Comparison of ENCODE assay signal across 17 cellular contexts in genomic region chr18:22335644-22336275, GRCh38.
DNase-seq lines count a peak whose midpoint lies in the region; FAIRE-seq and TF ChIP-seq lines count a peak whose summit lies in the region.
"Had no signal": no experiment of that assay in that cellular context is flagged by ENCODE, and none has a peak within 500 bp of the region (broad histone marks: within the 10 kb centered on the region; RNA-seq: fewer than 3 reads in every experiment).

No MANE protein-coding gene starts in this region.

- FAIRE-seq in keratinocyte (lab: Jason Lieb, UNC): peak; percentile 39
- no peak for FAIRE-seq in frontal cortex (lab: Jason Lieb, UNC)
- FAIRE-seq: GM18507 had no signal

- H3K9ac ChIP-seq in keratinocyte (ENCODE audit: control insufficient read depth, extremely low read depth, insufficient read depth, low read length) (no peak overlapping the region), rectal smooth muscle tissue (ENCODE audit: low read length) (no peak overlapping the region)
- H3K9ac ChIP-seq: BLaER1 treated with 17β-estradiol and CSF1 and Interleukin-3, amounts not matched to agents 10 nM and 100 nM had no signal

- H3K9me3 Mint-ChIP-seq in CD4-positive, alpha-beta memory T cell: no peaks in the 10 kb centered on the region

- H3K36me3 ChIP-seq in keratinocyte (ENCODE audit: control insufficient read depth in 2 of 2, extremely low read depth in 1 of 2, insufficient read depth in 2 of 2, low read length in 2 of 2) (no peaks in the 10 kb centered on the region), rectal smooth muscle tissue (ENCODE audit: control insufficient read depth, insufficient read depth, low read length) (no peaks in the 10 kb centered on the region)
- no peaks in the 10 kb centered on the region for H3K36me3 ChIP-seq in CD4-positive, alpha-beta memory T cell (ENCODE audit: insufficient read depth, low read length)
- H3K36me3 ChIP-seq: BLaER1 treated with 17β-estradiol and CSF1 and Interleukin-3, amounts not matched to agents 10 nM and 100 nM; gastroesophageal sphincter had no signal

- H3K9me1 ChIP-seq in keratinocyte (ENCODE audit: control insufficient read depth, extremely low read depth, insufficient read depth, low read length): no peaks in the 10 kb centered on the region

- no peaks in the 10 kb centered on the region for H3K36me3 Mint-ChIP-seq in CD4-positive, alpha-beta memory T cell

- CTCF ChIA-PET in CD4-positive, alpha-beta memory T cell (lab: Charles Lee; ENCODE audit: partially characterized antibody): no interaction called here

- H3K4me2 ChIP-seq in keratinocyte (ENCODE audit: control insufficient read depth, extremely low read depth, insufficient read depth, low read depth, low read length): no peak overlapping the region

- peaks cover 9 to 41% (median 19%) of the 10 kb centered on the region in 4 donors for H3K4me1 Mint-ChIP-seq in CD4-positive, alpha-beta memory T cell

- H4K20me1 ChIP-seq in keratinocyte (ENCODE audit: control insufficient read depth, extremely low read depth, insufficient read depth, low read length): no peaks in the 10 kb centered on the region
- H4K20me1 ChIP-seq: BLaER1 treated with 17β-estradiol and CSF1 and Interleukin-3, amounts not matched to agents 10 nM and 100 nM had no signal

- H3K27me3 Mint-ChIP-seq in CD4-positive, alpha-beta memory T cell: no peaks in the 10 kb centered on the region

- POLR2A ChIA-PET in CD4-positive, alpha-beta memory T cell (lab: Charles Lee; ENCODE audit: partially characterized antibody): no interaction called here

- H3K27ac Mint-ChIP-seq in CD4-positive, alpha-beta memory T cell: no peak overlapping the region

- H3K4me3 ChIP-seq in coronary artery (peak overlapping the region; percentile 53), keratinocyte (ENCODE audit: control insufficient read depth in 2 of 3, extremely low read depth in 1 of 3, insufficient read depth in 2 of 3, low read depth in 1 of 3, low read length in 3 of 3) (no peak overlapping the region), rectal smooth muscle tissue (ENCODE audit: low read length) (peak overlapping the region; percentile 22)
- no peak overlapping the region for H3K4me3 ChIP-seq in CD4-positive, alpha-beta memory T cell (ENCODE audit: low read length in 2 of 2)
- H3K4me3 ChIP-seq: BLaER1 treated with 17β-estradiol and CSF1 and Interleukin-3, amounts not matched to agents 10 nM and 100 nM; gastroesophageal sphincter had no signal

- peak overlapping the region; percentile 62 for H2AFZ ChIP-seq in keratinocyte (ENCODE audit: control insufficient read depth, low read length)

- dilution Hi-C loops in keratinocyte (cut with MboI; ENCODE audit: extremely low pct_ligation_motif_present, low sequenced_read_pairs): no loop called here

- peaks cover 7% of the 10 kb centered on the region for H3K27me3 ChIP-seq in keratinocyte (ENCODE audit: control insufficient read depth, extremely low read depth, insufficient read depth, low read length)
- no peaks in the 10 kb centered on the region for H3K27me3 ChIP-seq in rectal smooth muscle tissue (ENCODE audit: control insufficient read depth, insufficient read depth, low read length)
- no peaks in the 10 kb centered on the region for H3K27me3 ChIP-seq in CD4-positive, alpha-beta memory T cell (ENCODE audit: insufficient read depth, low read length)
- H3K27me3 ChIP-seq: BLaER1 treated with 17β-estradiol and CSF1 and Interleukin-3, amounts not matched to agents 10 nM and 100 nM; gastroesophageal sphincter had no signal

- intact Hi-C loops in CD4-positive, alpha-beta memory T cell (cut with micrococcal nuclease): no loop called here

- DNase-seq in LoVo (ENCODE audit: low spot score) (peak; percentile 41), coronary artery (ENCODE audit: low spot score) (no peak), keratinocyte (ENCODE audit: low read depth, low spot score) (no peak), frontal cortex (ENCODE audit: low spot score in 2 of 2) (no peak), CD1c-positive myeloid dendritic cell (ENCODE audit: extremely low spot score) (no peak)
- DNase-seq in CD4-positive, alpha-beta memory T cell: no peak
- no peak for DNase-seq in activated CD8-positive, alpha-beta memory T cell treated with anti-CD3 and anti-CD28 coated beads, Interleukin-2, amount 50 U/mL, for 48 hours
- DNase-seq: ACHN; activated CD4-positive, alpha-beta T cell treated with anti-CD3 and anti-CD28 coated beads for 4 hours; NCI-H1417; NCI-H510A treated with DMSO at 0.1 percent for 48 hours; SHP77; T-helper 1 cell had no signal

- H3K27ac ChIP-seq in coronary artery: peak overlapping the region in 1 of 2 donors; percentile 52
- H3K27ac ChIP-seq in keratinocyte (ENCODE audit: control insufficient read depth, insufficient read depth, low read length): no peak overlapping the region
- no peak overlapping the region for H3K27ac ChIP-seq in rectal smooth muscle tissue (ENCODE audit: low read depth, low read length)
- H3K27ac ChIP-seq in CD4-positive, alpha-beta memory T cell (ENCODE audit: low read depth, low read length): no peak overlapping the region
- H3K27ac ChIP-seq: gastroesophageal sphincter had no signal

- TF ChIP-seq CTCF in coronary artery (IDR thresholded peaks at IDR 0.05) (no peak), keratinocyte (optimal IDR thresholded peaks at IDR 0.05 in 1 of 3, IDR thresholded peaks at IDR 0.05 in 1 of 3, conservative IDR thresholded peaks at IDR 0.05 in 1 of 3; ENCODE audit: extremely low read depth in 1 of 3, insufficient read depth in 2 of 3, low read length in 3 of 3) (no peak)

- H3K4me1 ChIP-seq in keratinocyte (ENCODE audit: control insufficient read depth, extremely low read depth, insufficient read depth, low read length): no peaks in the 10 kb centered on the region
- no peaks in the 10 kb centered on the region for H3K4me1 ChIP-seq in rectal smooth muscle tissue (ENCODE audit: control insufficient read depth, insufficient read depth, low read length)
- H3K4me1 ChIP-seq in CD4-positive, alpha-beta memory T cell (ENCODE audit: insufficient read depth, low read length): peaks cover 28% of the 10 kb centered on the region

- no peaks in the 10 kb centered on the region for H3K9me3 ChIP-seq in keratinocyte (ENCODE audit: control insufficient read depth, low read depth, low read length)
- H3K9me3 ChIP-seq in CD4-positive, alpha-beta memory T cell (ENCODE audit: control insufficient read depth in 1 of 2, low read length in 2 of 2): no peaks in the 10 kb centered on the region
- H3K9me3 ChIP-seq: BLaER1 treated with 17β-estradiol and CSF1 and Interleukin-3, amounts not matched to agents 10 nM and 100 nM; gastroesophageal sphincter had no signal

- peak overlapping the region in 1 of 8 donors; percentile 17 for H3K4me3 Mint-ChIP-seq in CD4-positive, alpha-beta memory T cell

- no peaks in the 10 kb centered on the region for H3K79me2 ChIP-seq in keratinocyte (ENCODE audit: control insufficient read depth, insufficient read depth, low read length)

Comparison
In these comparisons a context has a peak if more than half of its experiments do, and no peak if none do; other contexts are left out.
1. H3K4me3 ChIP-seq: peak in coronary artery (single experiment) and rectal smooth muscle tissue (single experiment); none in keratinocyte (0 of 3) and CD4-positive, alpha-beta memory T cell (0 of 2).